ENCODE assay signal across 11 cellular contexts in the genomic region with DNA sequence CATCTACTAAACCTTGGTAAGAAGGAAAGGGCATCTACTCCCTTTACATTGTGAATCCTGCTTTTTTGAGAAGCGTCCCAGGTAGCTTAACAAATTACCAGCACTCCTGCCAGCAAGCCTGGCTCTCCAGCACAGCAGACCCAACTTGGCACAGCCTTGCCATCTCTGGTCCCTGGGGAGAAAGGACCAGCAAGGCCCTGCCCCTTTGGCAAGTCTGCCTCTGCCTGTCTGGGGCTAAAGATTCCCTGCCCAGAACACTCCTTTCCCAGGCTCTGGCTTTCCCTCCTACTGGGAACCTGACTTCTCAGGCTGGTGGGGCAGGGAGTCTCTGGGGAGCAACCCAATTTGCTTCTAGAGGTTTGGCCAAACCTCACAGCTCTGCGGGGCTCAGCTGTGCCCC.
A peak's percentile ranks its signal among the peaks of the same experiment; 100 is the strongest.
DNase-seq lines count a peak whose midpoint lies in the region; ATAC-seq lines count a peak whose summit lies in the region.
"Had no signal": no experiment of that assay in that cellular context is flagged by ENCODE, and none has a peak within 500 bp of the region (broad histone marks: within the 10 kb centered on the region; RNA-seq: fewer than 3 reads in every experiment).

No MANE protein-coding gene starts in this region.

- peak; percentile 59 for DNase-seq in DMS 273 (lab: John Stamatoyannopoulos, UW; ENCODE audit: unreplicated experiment)
- DNase-seq in NCI-H2171 (lab: John Stamatoyannopoulos, UW): peak; percentile 13
- DNase-seq in fibroblast of gingiva (ENCODE audit: low read depth): peak; percentile 21
- no peak for DNase-seq in globus pallidus (ENCODE audit: low spot score)
- no peak for DNase-seq in SW 1271 (lab: John Stamatoyannopoulos, UW)
- DNase-seq in activated CD4-positive, alpha-beta T cell treated with anti-CD3 and anti-CD28 coated beads, Interleukin-2, amount 50 U/mL, for 48 hours: no peak
- DNase-seq: mesendoderm; NCI-H187; stimulated activated CD4-positive, alpha-beta T cell treated with anti-CD3 and anti-CD28 coated beads, Interleukin-4, amount 100 ng/mL, for 24 hours had no signal

- ATAC-seq in HG02884 (IDR thresholded peaks at IDR 0.05; ENCODE audit: unreplicated experiment): no peak

- H3K27ac ChIP-seq in skin epidermis: peak overlapping the region in 11 of 21 experiments; percentile 8 to 87 (median 79)

- no peak overlapping the region for H3K4me3 ChIP-seq in skin epidermis

Comparison
In these comparisons a context has a peak if more than half of its experiments do, and no peak if none do; other contexts are left out.
1. DNase-seq: peak in DMS 273 (single experiment), NCI-H2171 (single experiment) and fibroblast of gingiva (single experiment); none in globus pallidus (single experiment), SW 1271 (0 of 2) and activated CD4-positive, alpha-beta T cell treated with anti-CD3 and anti-CD28 coated beads, Interleukin-2, amount 50 U/mL, for 48 hours (0 of 2).